In the genomic region with DNA sequence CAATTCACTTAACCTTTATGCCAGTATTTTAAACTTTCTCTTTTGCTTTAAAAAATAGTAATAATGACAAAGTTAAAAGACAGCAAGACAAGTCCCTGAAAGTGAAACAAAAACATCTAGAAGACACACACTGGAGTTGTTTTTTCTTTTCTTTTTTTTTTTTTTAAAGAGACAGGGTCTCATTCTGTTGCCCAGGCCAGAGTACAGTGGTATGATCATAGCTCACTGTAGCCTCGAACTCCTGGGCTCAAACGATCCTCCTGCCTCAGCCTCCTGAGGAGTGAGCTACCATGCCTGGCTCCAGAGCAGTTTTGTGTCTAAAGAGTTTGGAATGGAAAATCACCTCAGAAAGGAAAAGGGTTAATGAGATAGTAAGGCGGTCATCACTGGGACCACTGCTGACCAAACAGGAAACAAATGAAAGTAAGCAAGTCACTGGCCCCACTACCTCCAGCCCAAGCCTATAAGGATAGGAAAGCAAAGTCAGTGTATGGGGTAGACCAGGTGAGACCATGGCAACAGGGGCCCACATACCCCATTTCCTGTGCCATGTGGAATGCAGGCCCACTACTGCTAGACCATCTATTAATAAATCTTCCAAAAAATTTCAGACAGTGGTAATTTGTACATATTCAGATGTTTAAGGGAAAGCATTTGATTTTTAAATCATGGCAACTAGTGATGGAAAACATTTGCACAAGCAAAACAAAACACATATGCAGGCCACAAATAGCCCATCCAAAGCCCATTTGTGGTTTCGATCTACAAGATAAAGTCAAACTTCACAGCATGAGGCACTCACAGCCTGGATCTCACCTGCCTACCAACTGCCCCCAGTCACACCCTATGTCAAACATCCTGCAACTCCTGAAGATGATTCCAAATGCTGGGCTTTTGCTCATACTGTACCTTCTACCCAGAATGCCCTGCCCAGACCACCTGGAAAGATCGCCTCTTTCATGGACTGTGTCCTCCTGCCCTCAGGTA, we compare ENCODE assay signal across 9 cellular contexts.
DNase-seq lines count a peak whose midpoint lies in the region; ATAC-seq and TF ChIP-seq lines count a peak whose summit lies in the region.
"Had no signal": no experiment of that assay in that cellular context is flagged by ENCODE, and none has a peak within 500 bp of the region (broad histone marks: within the 10 kb centered on the region; RNA-seq: fewer than 3 reads in every experiment).

No MANE protein-coding gene starts in this region.

- peak overlapping the region; percentile 30 for H3K4me3 ChIP-seq in psoas muscle

- intact Hi-C loops in activated CD8-positive, alpha-beta T cell treated with anti-CD3 and anti-CD28 coated beads for 36 hours (cut with micrococcal nuclease) = no loop called here
- intact Hi-C loops in psoas muscle (cut with DNase I) = no loop called here

- H3K9me3 Mint-ChIP-seq in activated CD8-positive, alpha-beta T cell treated with anti-CD3 and anti-CD28 coated beads for 36 hours = peaks cover 22% of the 10 kb centered on the region

- TF ChIP-seq CTCF in activated CD8-positive, alpha-beta T cell treated with anti-CD3 and anti-CD28 coated beads for 36 hours (IDR thresholded peaks at IDR 0.05) = no peak
- TF ChIP-seq CTCF in psoas muscle (IDR thresholded peaks at IDR 0.05) = no peak
- no peak for TF ChIP-seq CTCF in omental fat pad (IDR thresholded peaks at IDR 0.05)

- CTCF ChIA-PET in activated CD8-positive, alpha-beta T cell treated with anti-CD3 and anti-CD28 coated beads for 36 hours (lab: Charles Lee) = no interaction called here

- peaks cover 0 to 2% (median 0%) of the 10 kb centered on the region in 3 donors for H3K27me3 ChIP-seq in psoas muscle (ENCODE audit: insufficient read depth in 3 of 3, low read length in 2 of 3)

- H3K4me3 Mint-ChIP-seq in activated CD8-positive, alpha-beta T cell treated with anti-CD3 and anti-CD28 coated beads for 36 hours = peak overlapping the region; percentile 33
- H3K4me3 Mint-ChIP-seq: neural crest cell had no signal

- 76 to 83% (median 78%) methylated on average over 5 of the region's 5 CpGs for WGBS in psoas muscle, 3 donors

- no peak overlapping the region for H3K27ac ChIP-seq in psoas muscle

- peaks cover 3% of the 10 kb centered on the region for H3K27me3 Mint-ChIP-seq in activated CD8-positive, alpha-beta T cell treated with anti-CD3 and anti-CD28 coated beads for 36 hours

- peak; percentile 68 for ATAC-seq in GM19043 (IDR thresholded peaks at IDR 0.05; ENCODE audit: low read depth, unreplicated experiment)
- peak; percentile 60 for ATAC-seq in HG02885 (IDR thresholded peaks at IDR 0.05; ENCODE audit: poor library complexity, unreplicated experiment)
- ATAC-seq in activated CD8-positive, alpha-beta T cell treated with anti-CD3 and anti-CD28 coated beads for 36 hours = peak; percentile 76
- no peak for ATAC-seq in psoas muscle
- no peak for ATAC-seq in omental fat pad (ENCODE audit: low FRiP score)

- DNase-seq in activated CD8-positive, alpha-beta T cell treated with anti-CD3 and anti-CD28 coated beads for 36 hours = peak; percentile 4
- DNase-seq in psoas muscle (no peak), SHP77 treated with DMSO at 0.1 percent for 48 hours (lab: John Stamatoyannopoulos, UW) (no peak), omental fat pad (ENCODE audit: low spot score) (no peak), NCI-H1417 (lab: John Stamatoyannopoulos, UW) (no peak), HPDE6-E6E7 (ENCODE audit: extremely low spot score) (no peak)

- H3K4me1 Mint-ChIP-seq in activated CD8-positive, alpha-beta T cell treated with anti-CD3 and anti-CD28 coated beads for 36 hours (ENCODE audit: low read depth) = peaks cover 27% of the 10 kb centered on the region

- peaks cover 3% of the 10 kb centered on the region for H3K36me3 Mint-ChIP-seq in activated CD8-positive, alpha-beta T cell treated with anti-CD3 and anti-CD28 coated beads for 36 hours (ENCODE audit: low read depth)

- POLR2A ChIA-PET in activated CD8-positive, alpha-beta T cell treated with anti-CD3 and anti-CD28 coated beads for 36 hours (lab: Charles Lee) = interaction anchor here (1.0 kb wide), 1 partner anchor 196 kb away, joined by 3 read pairs; no protein-coding TSS in a partner anchor

- H3K36me3 ChIP-seq in psoas muscle (ENCODE audit: insufficient read depth in 1 of 2, low read depth in 1 of 2) = no peaks in the 10 kb centered on the region

- peak overlapping the region; percentile 86 for H3K27ac Mint-ChIP-seq in activated CD8-positive, alpha-beta T cell treated with anti-CD3 and anti-CD28 coated beads for 36 hours

- H3K9me3 ChIP-seq in psoas muscle = peaks cover 6% of the 10 kb centered on the region

- no peaks in the 10 kb centered on the region for H3K4me1 ChIP-seq in psoas muscle

Comparison
In these comparisons a context has a peak if more than half of its experiments do, and no peak if none do; other contexts are left out.
1. ATAC-seq: peak in GM19043 (single experiment), HG02885 (single experiment) and activated CD8-positive, alpha-beta T cell treated with anti-CD3 and anti-CD28 coated beads for 36 hours (single experiment); none in psoas muscle (0 of 4) and omental fat pad (single experiment).